In the genomic region with DNA sequence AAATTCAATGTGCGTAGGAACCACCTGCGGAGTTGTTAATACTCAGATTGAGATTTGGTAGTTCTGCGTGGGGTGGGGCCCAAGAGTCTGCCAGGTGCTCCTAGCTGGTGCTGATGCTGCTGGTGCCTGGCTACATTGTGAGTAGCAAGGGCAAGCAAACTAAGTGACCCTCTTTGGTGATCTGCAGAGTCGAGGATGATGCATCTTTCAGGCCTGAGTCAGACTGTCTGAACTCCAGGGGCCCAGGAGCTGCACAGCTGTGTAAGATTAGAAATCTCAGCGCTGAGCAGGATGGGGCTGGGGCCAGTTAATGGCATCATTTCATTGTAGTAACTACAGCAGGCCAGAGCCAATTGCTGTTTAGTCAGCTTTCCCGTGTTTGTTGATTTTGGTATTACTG, we compare ENCODE assay signal across 19 cellular contexts.
DNase-seq lines count a peak whose midpoint lies in the region; ATAC-seq and TF ChIP-seq lines count a peak whose summit lies in the region.
"Had no signal": no experiment of that assay in that cellular context is flagged by ENCODE, and none has a peak within 500 bp of the region (broad histone marks: within the 10 kb centered on the region; RNA-seq: fewer than 3 reads in every experiment).

No MANE protein-coding gene starts in this region.

- ATAC-seq in left cardiac atrium (peak in 1 of 2 donors; percentile 97), left lung (no peak)
- ATAC-seq: HCT116, K562, Panc1 had no signal

- H3K36me3 ChIP-seq in brain microvascular endothelial cell (replicated peaks) = no peaks in the 10 kb centered on the region
- no peaks in the 10 kb centered on the region for H3K36me3 ChIP-seq in uterus
- H3K36me3 ChIP-seq in left lung = no peaks in the 10 kb centered on the region
- H3K36me3 ChIP-seq in CD8-positive, alpha-beta memory T cell (ENCODE audit: insufficient read depth, low read length) = no peaks in the 10 kb centered on the region

- TF ChIP-seq CTCF in brain microvascular endothelial cell (IDR thresholded peaks at IDR 0.05; ENCODE audit: low read depth, low read length, missing control alignments) (no peak), uterus (IDR thresholded peaks at IDR 0.05) (no peak), left lung (IDR thresholded peaks at IDR 0.05) (no peak)

- TF ChIP-seq POLR2A in uterus (IDR thresholded peaks at IDR 0.05) = no peak

- H3K9me3 Mint-ChIP-seq in CD8-positive, alpha-beta memory T cell = peaks cover 3 to 33% (median 17%) of the 10 kb centered on the region in 5 donors

- peaks cover 0 to 7% of the 10 kb centered on the region in 2 donors for H3K4me1 ChIP-seq in uterus
- H3K4me1 ChIP-seq in left lung = no peaks in the 10 kb centered on the region
- H3K4me1 ChIP-seq in CD8-positive, alpha-beta memory T cell (ENCODE audit: insufficient read depth, low read length) = no peaks in the 10 kb centered on the region
- H3K4me1 ChIP-seq: Caco-2 had no signal

- no peaks in the 10 kb centered on the region for H3K27me3 Mint-ChIP-seq in CD8-positive, alpha-beta memory T cell

- H3K4me1 Mint-ChIP-seq in CD8-positive, alpha-beta memory T cell = no peaks in the 10 kb centered on the region
- H3K4me1 Mint-ChIP-seq: CD14-positive monocyte had no signal

- intact Hi-C loops in left cardiac atrium (cut with DNase I) = no loop called here
- intact Hi-C loops in cardiac septum (cut with DNase I) = no loop called here
- intact Hi-C loops in uterus (cut with DNase I; ENCODE audit: low total_unique reads) = no loop called here
- intact Hi-C loops in left lung (cut with DNase I) = no loop called here

- H3K27me3 ChIP-seq in brain microvascular endothelial cell (replicated peaks) = no peaks in the 10 kb centered on the region
- H3K27me3 ChIP-seq in uterus = no peaks in the 10 kb centered on the region
- no peaks in the 10 kb centered on the region for H3K27me3 ChIP-seq in left lung
- H3K27me3 ChIP-seq in CD8-positive, alpha-beta memory T cell (ENCODE audit: insufficient read depth, low read length, poor library complexity, severe bottlenecking) = no peaks in the 10 kb centered on the region

- H3K4me3 ChIP-seq in brain microvascular endothelial cell (ENCODE audit: low read depth, low read length) (no peak overlapping the region), uterus (no peak overlapping the region), left lung (no peak overlapping the region)
- H3K4me3 ChIP-seq in CD8-positive, alpha-beta memory T cell (ENCODE audit: low read length) = no peak overlapping the region
- H3K4me3 ChIP-seq: K562 had no signal

- H3K27ac Mint-ChIP-seq in CD8-positive, alpha-beta memory T cell = no peak overlapping the region
- H3K27ac Mint-ChIP-seq: CD14-positive monocyte had no signal

- in situ Hi-C loops in brain microvascular endothelial cell (cut with HindIII; ENCODE audit: low pct_ligation_motif_present, low sequenced_read_pairs) = no loop called here

- CTCF ChIA-PET in CD8-positive, alpha-beta memory T cell (lab: Charles Lee) = no interaction called here

- peaks cover 0 to 1% (median 0%) of the 10 kb centered on the region in 3 donors for H3K36me3 Mint-ChIP-seq in CD8-positive, alpha-beta memory T cell
- H3K36me3 Mint-ChIP-seq: CD14-positive monocyte had no signal

- H3K27ac ChIP-seq in brain microvascular endothelial cell (no peak overlapping the region), uterus (no peak overlapping the region), left lung (no peak overlapping the region)
- H3K27ac ChIP-seq in CD8-positive, alpha-beta memory T cell (ENCODE audit: low read depth, low read length) = no peak overlapping the region

- H3K9me3 ChIP-seq in uterus = peaks cover 0 to 2% of the 10 kb centered on the region in 2 donors
- H3K9me3 ChIP-seq in left lung = no peaks in the 10 kb centered on the region
- peaks cover 3% of the 10 kb centered on the region for H3K9me3 ChIP-seq in CD8-positive, alpha-beta memory T cell (ENCODE audit: low read length)
- H3K9me3 ChIP-seq: Caco-2 had no signal

- POLR2A ChIA-PET in CD8-positive, alpha-beta memory T cell (lab: Charles Lee) = no interaction called here

- no peak overlapping the region for H3K4me3 Mint-ChIP-seq in CD8-positive, alpha-beta memory T cell
- H3K4me3 Mint-ChIP-seq: CD14-positive monocyte had no signal

- DNase-seq in left cardiac atrium (peak; percentile 19), cardiac septum (ENCODE audit: low spot score) (no peak), brain microvascular endothelial cell (peak; percentile 23), left kidney (ENCODE audit: low read depth, low spot score) (peak; percentile 7), uterus (peak; percentile 29 to 35), EL (no peak), left lung (no peak)
- no peak for DNase-seq in CD8-positive, alpha-beta memory T cell
- DNase-seq: Caco-2, DMS53, NCI-H1105 treated with DMSO at 0.1 percent for 48 hours, NCI-H187 treated with DMSO at 0.1 percent for 48 hours, NCI-H2171, NCI-H446 treated with DMSO at 0.1 percent for 48 hours, NCI-H82 had no signal

Comparison
In these comparisons a context has a peak if more than half of its experiments do, and no peak if none do; other contexts are left out.
1. DNase-seq: peak in left cardiac atrium (single experiment), brain microvascular endothelial cell (single experiment), left kidney (single experiment) and uterus (2 of 2); none in cardiac septum (single experiment), EL (single experiment), left lung (0 of 2) and CD8-positive, alpha-beta memory T cell (0 of 5).